19 cellular contexts compared by ENCODE assay signal in the genomic region with DNA sequence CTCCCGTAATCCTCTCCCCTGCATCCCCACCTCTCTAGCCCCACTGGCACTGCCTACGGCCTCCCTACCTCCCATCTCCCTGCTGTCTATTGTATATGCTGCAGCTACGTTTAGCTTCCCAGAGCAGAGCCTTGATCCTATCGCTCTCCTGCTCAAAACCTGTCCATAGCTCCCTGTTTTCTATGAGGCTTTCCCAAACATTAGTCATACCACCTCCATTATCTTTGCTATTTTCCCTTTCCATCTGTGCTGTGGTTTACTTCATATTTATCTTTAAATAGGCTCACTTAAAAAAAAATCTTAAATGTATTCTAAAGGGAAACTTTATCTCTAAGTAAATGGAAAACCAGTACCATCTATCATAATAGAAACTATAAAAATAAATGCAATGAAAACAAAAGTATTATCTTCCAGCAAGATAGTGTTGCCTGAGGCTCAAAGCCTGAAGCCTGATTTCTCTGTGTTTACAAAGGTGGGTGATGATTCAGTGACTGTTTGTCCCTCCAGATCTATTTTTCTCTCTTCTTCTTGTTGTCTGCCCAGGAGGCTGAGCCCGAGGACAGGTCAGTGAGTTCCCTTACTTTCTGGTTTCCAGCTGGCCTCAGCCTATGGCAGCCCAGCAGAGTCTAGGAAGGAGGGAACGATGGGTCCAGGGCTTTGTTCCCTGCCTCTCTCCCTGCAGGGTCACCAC.
DNase-seq lines count a peak whose midpoint lies in the region; ATAC-seq and TF ChIP-seq lines count a peak whose summit lies in the region.
"Had no signal": no experiment of that assay in that cellular context is flagged by ENCODE, and none has a peak within 500 bp of the region (broad histone marks: within the 10 kb centered on the region; RNA-seq: fewer than 3 reads in every experiment).

No MANE protein-coding gene starts in this region.

- H3K9me3 Mint-ChIP-seq in activated naive CD4-positive, alpha-beta T cell treated with anti-CD3 and anti-CD28 coated beads, Interleukin-2, amount 10 ng/mL, durations not matched to agents 7 days and 5 days = peaks cover 14% of the 10 kb centered on the region

- no peak overlapping the region for H3K9ac ChIP-seq in smooth muscle cell (ENCODE audit: low read depth)
- H3K9ac ChIP-seq: BLaER1 treated with 17β-estradiol and CSF1 and Interleukin-3, amounts not matched to agents 10 nM and 100 nM had no signal

- H2AFZ ChIP-seq in smooth muscle cell (ENCODE audit: low read depth) = peak overlapping the region; percentile 2

- TF ChIP-seq CTCF in epithelial cell of esophagus (IDR thresholded peaks at IDR 0.05; ENCODE audit: insufficient read depth, low read depth, low read length, missing control alignments) = no peak
- TF ChIP-seq CTCF in smooth muscle cell (IDR thresholded peaks at IDR 0.05; ENCODE audit: borderline replicate concordance, insufficient read depth, poor library complexity, severe bottlenecking) = no peak

- H4K20me1 ChIP-seq in smooth muscle cell (ENCODE audit: low read depth) = no peaks in the 10 kb centered on the region
- H4K20me1 ChIP-seq: BLaER1 treated with 17β-estradiol and CSF1 and Interleukin-3, amounts not matched to agents 10 nM and 100 nM had no signal

- H3K4me2 ChIP-seq in smooth muscle cell = no peak overlapping the region

- H3K79me2 ChIP-seq in smooth muscle cell (ENCODE audit: low read depth) = no peaks in the 10 kb centered on the region

- no peak for DNase-seq in activated naive CD4-positive, alpha-beta T cell treated with anti-CD3 and anti-CD28 coated beads, Interleukin-2, amount 10 ng/mL, durations not matched to agents 7 days and 5 days
- DNase-seq in activated naive CD4-positive, alpha-beta T cell (lab: John Stamatoyannopoulos, UW) = no peak
- DNase-seq in NCI-H748 (lab: John Stamatoyannopoulos, UW; ENCODE audit: unreplicated experiment) (peak; percentile 24), epithelial cell of esophagus (ENCODE audit: low read depth) (peak; percentile 36), smooth muscle cell (lab: John Stamatoyannopoulos, UW; ENCODE audit: unreplicated experiment) (no peak), sciatic nerve (ENCODE audit: low spot score) (no peak), posterior cingulate gyrus (no peak), H7 (no peak)
- DNase-seq: ACHN, GOT3, NCI-H1105, NCI-H2081 treated with DMSO at 0.1 percent for 48 hours, NCI-H510A treated with DMSO at 0.1 percent for 48 hours had no signal

- CTCF ChIA-PET in activated naive CD4-positive, alpha-beta T cell treated with anti-CD3 and anti-CD28 coated beads, Interleukin-2, amount 10 ng/mL, durations not matched to agents 7 days and 5 days (lab: Charles Lee) = no interaction called here

- no peaks in the 10 kb centered on the region for H3F3A ChIP-seq in smooth muscle cell (ENCODE audit: low read depth)

- no peak overlapping the region for H3K4me3 Mint-ChIP-seq in activated naive CD4-positive, alpha-beta T cell treated with anti-CD3 and anti-CD28 coated beads, Interleukin-2, amount 10 ng/mL, durations not matched to agents 7 days and 5 days
- H3K4me3 Mint-ChIP-seq: activated T-helper 1 cell treated with anti-CD3 and anti-CD28 coated beads, Interleukin-12 subunit alpha, Interleukin-12 subunit beta, Interleukin-2, Interleukin-4 antibody, amounts not matched to agents 30 ng/mL and 10 ng/mL and 1 ng/mL, durations not matched to agents 14 hours and 24 hours and 36 hours; brain had no signal

- no peaks in the 10 kb centered on the region for H3K9me3 ChIP-seq in smooth muscle cell (replicated peaks; ENCODE audit: low read depth)
- H3K9me3 ChIP-seq: prostate gland, vagina had no signal

- intact Hi-C loops in sciatic nerve (cut with DNase I) = no loop called here
- intact Hi-C loops in posterior cingulate gyrus (cut with DNase I) = no loop called here

- peak overlapping the region; percentile 35 for H3K27ac ChIP-seq in smooth muscle cell (ENCODE audit: low read depth)
- H3K27ac ChIP-seq: BLaER1 treated with 17β-estradiol and CSF1 and Interleukin-3, amounts not matched to agents 10 nM and 100 nM; coronary artery; prostate gland; vagina had no signal

- H3K4me1 Mint-ChIP-seq in activated naive CD4-positive, alpha-beta T cell treated with anti-CD3 and anti-CD28 coated beads, Interleukin-2, amount 10 ng/mL, durations not matched to agents 7 days and 5 days = peaks cover 84% of the 10 kb centered on the region

- H3K27ac Mint-ChIP-seq in activated naive CD4-positive, alpha-beta T cell treated with anti-CD3 and anti-CD28 coated beads, Interleukin-2, amount 10 ng/mL, durations not matched to agents 7 days and 5 days = peak overlapping the region; percentile 53
- H3K27ac Mint-ChIP-seq: activated T-helper 1 cell treated with anti-CD3 and anti-CD28 coated beads, Interleukin-12 subunit alpha, Interleukin-12 subunit beta, Interleukin-2, Interleukin-4 antibody, amounts not matched to agents 30 ng/mL and 10 ng/mL and 1 ng/mL, durations not matched to agents 14 hours and 24 hours and 36 hours had no signal

- ATAC-seq in sciatic nerve = no peak

- WGBS in smooth muscle cell (ENCODE audit: low lambda C conversion rate) = 72% methylated on average over 6 of the region's 6 CpGs

- H3K36me3 Mint-ChIP-seq in activated naive CD4-positive, alpha-beta T cell treated with anti-CD3 and anti-CD28 coated beads, Interleukin-2, amount 10 ng/mL, durations not matched to agents 7 days and 5 days = peaks cover 39% of the 10 kb centered on the region
- H3K36me3 Mint-ChIP-seq: brain had no signal

- peaks cover 12% of the 10 kb centered on the region for H3K4me1 ChIP-seq in smooth muscle cell (ENCODE audit: low read depth)
- H3K4me1 ChIP-seq: prostate gland, vagina had no signal

- H3K4me3 ChIP-seq in epithelial cell of esophagus (ENCODE audit: low read length) (no peak overlapping the region), smooth muscle cell (no peak overlapping the region), H7 (ENCODE audit: insufficient read depth, low read depth, low read length) (no peak overlapping the region)
- H3K4me3 ChIP-seq: BLaER1 treated with 17β-estradiol and CSF1 and Interleukin-3, amounts not matched to agents 10 nM and 100 nM; coronary artery; prostate gland; vagina had no signal

- H3K27me3 Mint-ChIP-seq in activated naive CD4-positive, alpha-beta T cell treated with anti-CD3 and anti-CD28 coated beads, Interleukin-2, amount 10 ng/mL, durations not matched to agents 7 days and 5 days = no peaks in the 10 kb centered on the region
- H3K27me3 Mint-ChIP-seq: brain had no signal

- H3K36me3 ChIP-seq in smooth muscle cell (ENCODE audit: low read depth) (no peaks in the 10 kb centered on the region), H7 (replicated peaks; ENCODE audit: control insufficient read depth, insufficient read depth, low read length) (no peaks in the 10 kb centered on the region)
- H3K36me3 ChIP-seq: BLaER1 treated with 17β-estradiol and CSF1 and Interleukin-3, amounts not matched to agents 10 nM and 100 nM; prostate gland; vagina had no signal

- no peaks in the 10 kb centered on the region for H3K27me3 ChIP-seq in smooth muscle cell (ENCODE audit: low read depth)
- peaks cover 34% of the 10 kb centered on the region for H3K27me3 ChIP-seq in H7 (ENCODE audit: control insufficient read depth, insufficient read depth, low read length)
- H3K27me3 ChIP-seq: BLaER1 treated with 17β-estradiol and CSF1 and Interleukin-3, amounts not matched to agents 10 nM and 100 nM; vagina had no signal

Comparison
In these comparisons a context has a peak if more than half of its experiments do, and no peak if none do; other contexts are left out.
1. DNase-seq: peak in NCI-H748 (single experiment) and epithelial cell of esophagus (single experiment); none in activated naive CD4-positive, alpha-beta T cell treated with anti-CD3 and anti-CD28 coated beads, Interleukin-2, amount 10 ng/mL, durations not matched to agents 7 days and 5 days (single experiment), activated naive CD4-positive, alpha-beta T cell (0 of 4), smooth muscle cell (single experiment), sciatic nerve (single experiment), posterior cingulate gyrus (0 of 10) and H7 (single experiment).